8 cellular contexts compared by ENCODE assay signal in the genomic region with DNA sequence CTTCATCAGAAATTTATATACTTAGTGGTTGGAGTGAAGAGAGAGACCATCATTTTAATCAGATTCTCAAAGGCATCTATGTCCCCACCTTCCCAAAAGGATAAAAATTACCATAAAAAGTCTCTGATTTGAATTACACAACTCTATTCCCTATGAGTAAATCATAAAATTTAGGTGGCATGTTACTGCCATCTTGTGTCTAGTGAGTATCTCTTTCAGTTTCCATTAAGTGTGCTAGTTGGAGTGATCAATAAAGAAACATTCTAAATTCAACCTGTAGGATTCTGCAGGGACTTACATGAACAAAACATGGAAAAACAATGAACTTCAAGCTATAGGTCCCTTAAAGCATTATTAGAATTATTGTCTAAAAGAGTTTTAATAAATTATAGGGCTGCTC.
A peak's percentile ranks its signal among the peaks of the same experiment; 100 is the strongest.
DNase-seq lines count a peak whose midpoint lies in the region; ATAC-seq and TF ChIP-seq lines count a peak whose summit lies in the region.

No MANE protein-coding gene starts in this region.

- H3K4me1 Mint-ChIP-seq in neural progenitor cell, result peaks cover 9% of the 10 kb centered on the region
- H3K4me1 Mint-ChIP-seq in activated T-helper 17 cell treated with anti-CD3 and anti-CD28 coated beads, Interleukin-2, amount 50 U/mL, for 72 hours, result no peaks in the 10 kb centered on the region

- no peaks in the 10 kb centered on the region for H3K4me1 ChIP-seq in neural progenitor cell

- H4K20me1 ChIP-seq in neural progenitor cell (ENCODE audit: low read depth), result no peaks in the 10 kb centered on the region

- H3K27ac Mint-ChIP-seq in neural progenitor cell, result no peak overlapping the region
- H3K27ac Mint-ChIP-seq in activated T-helper 17 cell treated with anti-CD3 and anti-CD28 coated beads, Interleukin-2, amount 50 U/mL, for 72 hours, result no peak overlapping the region

- no peak overlapping the region for H3K9ac ChIP-seq in neural progenitor cell

- peak; percentile 32 for TF ChIP-seq CTCF in neural progenitor cell (IDR thresholded peaks at IDR 0.05)

- no peaks in the 10 kb centered on the region for H3K27me3 ChIP-seq in neural progenitor cell

- no peak overlapping the region for H3K4me3 ChIP-seq in neural progenitor cell

- ATAC-seq in GM18867 (IDR thresholded peaks at IDR 0.05; ENCODE audit: unreplicated experiment) (peak; percentile 66), GM18502 (IDR thresholded peaks at IDR 0.05; ENCODE audit: poor library complexity, unreplicated experiment) (no peak), HG03025 (IDR thresholded peaks at IDR 0.05; ENCODE audit: low FRiP score, unreplicated experiment) (no peak)
- no peak for ATAC-seq in activated T-helper 17 cell treated with anti-CD3 and anti-CD28 coated beads, Interleukin-2, amount 50 U/mL, for 72 hours (replicated peaks)

- no peak overlapping the region for H2AFZ ChIP-seq in neural progenitor cell (replicated peaks)

- H3K27ac ChIP-seq in neural progenitor cell, result no peak overlapping the region

- no peaks in the 10 kb centered on the region for H3K36me3 Mint-ChIP-seq in neural progenitor cell
- no peaks in the 10 kb centered on the region for H3K36me3 Mint-ChIP-seq in activated T-helper 17 cell treated with anti-CD3 and anti-CD28 coated beads, Interleukin-2, amount 50 U/mL, for 72 hours (ENCODE audit: low read depth)

- DNase-seq in NCI-H526 (lab: John Stamatoyannopoulos, UW) (peak; percentile 51 to 61), dermis blood vessel endothelial cell (peak; percentile 62), neural progenitor cell (ENCODE audit: low spot score) (peak; percentile 12), nucleus accumbens (lab: John Stamatoyannopoulos, UW) (no peak)

- H3K4me3 Mint-ChIP-seq in neural progenitor cell, result no peak overlapping the region
- H3K4me3 Mint-ChIP-seq in activated T-helper 17 cell treated with anti-CD3 and anti-CD28 coated beads, Interleukin-2, amount 50 U/mL, for 72 hours, result no peak overlapping the region

- no peaks in the 10 kb centered on the region for H3K79me2 ChIP-seq in neural progenitor cell (ENCODE audit: low read depth)

- H3K9me3 Mint-ChIP-seq in neural progenitor cell, result no peaks in the 10 kb centered on the region
- no peaks in the 10 kb centered on the region for H3K9me3 Mint-ChIP-seq in activated T-helper 17 cell treated with anti-CD3 and anti-CD28 coated beads, Interleukin-2, amount 50 U/mL, for 72 hours

- no peak overlapping the region for H3K4me2 ChIP-seq in neural progenitor cell

- H3K9me3 ChIP-seq in neural progenitor cell (ENCODE audit: low read depth), result no peaks in the 10 kb centered on the region

- H3K27me3 Mint-ChIP-seq in neural progenitor cell (ENCODE audit: insufficient read depth, low read depth), result peaks cover 2% of the 10 kb centered on the region
- H3K27me3 Mint-ChIP-seq in activated T-helper 17 cell treated with anti-CD3 and anti-CD28 coated beads, Interleukin-2, amount 50 U/mL, for 72 hours, result no peaks in the 10 kb centered on the region

- no peaks in the 10 kb centered on the region for H3K36me3 ChIP-seq in neural progenitor cell

- no peaks in the 10 kb centered on the region for H3F3A ChIP-seq in neural progenitor cell (ENCODE audit: low read depth)

Comparison
In these comparisons a context has a peak if more than half of its experiments do, and no peak if none do; other contexts are left out.
1. DNase-seq: peak in NCI-H526 (2 of 2), dermis blood vessel endothelial cell (single experiment) and neural progenitor cell (single experiment); none in nucleus accumbens (0 of 56).